29 cellular contexts compared by ENCODE assay signal in the genomic region with DNA sequence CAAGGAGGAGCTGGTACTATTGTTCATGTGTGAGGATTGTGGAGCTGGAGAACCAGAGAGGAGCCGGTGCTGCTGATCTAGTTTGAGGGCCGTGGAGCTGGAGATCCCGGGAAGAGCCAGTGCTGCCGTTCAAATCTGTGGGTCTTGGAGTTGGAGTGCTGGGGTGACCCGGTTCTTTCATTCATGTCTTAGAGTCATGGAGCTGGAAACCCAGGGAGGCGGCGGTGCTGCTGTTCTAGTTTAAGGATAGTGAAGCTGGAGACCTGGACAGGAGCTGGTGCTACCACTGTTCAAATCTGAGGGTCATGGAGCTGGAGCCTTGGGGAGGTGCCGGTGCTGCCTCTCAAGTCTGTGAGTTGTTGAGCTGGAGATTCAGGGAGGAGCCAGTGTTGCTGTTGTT.
"Had no signal": no experiment of that assay in that cellular context is flagged by ENCODE, and none has a peak within 500 bp of the region (broad histone marks: within the 10 kb centered on the region; RNA-seq: fewer than 3 reads in every experiment).

No MANE protein-coding gene starts in this region.

- H3K27ac Mint-ChIP-seq: natural killer cell; nephron; neural progenitor cell; progenitor cell of endocrine pancreas; stimulated activated memory B cell treated with anti-CD40 and anti-IgM and Interleukin-4, amounts not matched to agents 10 μg/mL and 1 μg/mL and 100 μg/mL, for 72 hours; stimulated activated naive CD8-positive, alpha-beta T cell treated with anti-CD3 and anti-CD28 coated beads, Interleukin-15, amount 100 ng/mL, for 72 hours; type B pancreatic cell had no signal

- H3K36me3 ChIP-seq: neural progenitor cell, neutrophil, pancreas, right lobe of liver, sigmoid colon, suprapubic skin, tibial artery, transverse colon, upper lobe of right lung, uterus had no signal

- H3K4me3 Mint-ChIP-seq: naive thymus-derived CD4-positive, alpha-beta T cell; natural killer cell; nephron; neural progenitor cell; stimulated activated memory B cell treated with anti-CD40 and anti-IgM and Interleukin-4, amounts not matched to agents 10 μg/mL and 1 μg/mL and 100 μg/mL, for 72 hours; stimulated activated naive CD8-positive, alpha-beta T cell treated with anti-CD3 and anti-CD28 coated beads, Interleukin-15, amount 100 ng/mL, for 72 hours; type B pancreatic cell had no signal

- H3K4me1 ChIP-seq: neural progenitor cell, pancreas, psoas muscle, right lobe of liver, sigmoid colon, suprapubic skin, testis, tibial artery, transverse colon, upper lobe of right lung, uterus had no signal

- H3K27me3 ChIP-seq: neural progenitor cell, neutrophil, pancreas, right lobe of liver, sigmoid colon, suprapubic skin, testis, tibial artery, transverse colon, upper lobe of right lung, uterus had no signal

- H3K36me3 Mint-ChIP-seq: stimulated activated memory B cell treated with anti-CD40 and anti-IgM and Interleukin-4, amounts not matched to agents 10 μg/mL and 1 μg/mL and 100 μg/mL, for 72 hours had no signal

- H3K27me3 Mint-ChIP-seq: naive thymus-derived CD4-positive, alpha-beta T cell; progenitor cell of endocrine pancreas; stimulated activated memory B cell treated with anti-CD40 and anti-IgM and Interleukin-4, amounts not matched to agents 10 μg/mL and 1 μg/mL and 100 μg/mL, for 72 hours; stimulated activated naive CD8-positive, alpha-beta T cell treated with anti-CD3 and anti-CD28 coated beads, Interleukin-15, amount 100 ng/mL, for 72 hours; type B pancreatic cell had no signal

- FAIRE-seq: pancreas, small intestine had no signal

- H2AFZ ChIP-seq: neural progenitor cell had no signal

- H3K4me1 Mint-ChIP-seq: natural killer cell; nephron; neural progenitor cell; stimulated activated memory B cell treated with anti-CD40 and anti-IgM and Interleukin-4, amounts not matched to agents 10 μg/mL and 1 μg/mL and 100 μg/mL, for 72 hours; stimulated activated naive CD8-positive, alpha-beta T cell treated with anti-CD3 and anti-CD28 coated beads, Interleukin-15, amount 100 ng/mL, for 72 hours had no signal

- DNase-seq: naive thymus-derived CD4-positive, alpha-beta T cell; natural killer cell; nucleus accumbens; psoas muscle; right cardiac atrium; sigmoid colon; small intestine; stimulated activated CD4-positive, alpha-beta T cell treated with anti-CD3 and anti-CD28 coated beads, Interleukin-1b, Interleukin-23, amount 100 ng/mL, for 48 hours; stimulated activated CD4-positive, alpha-beta T cell treated with anti-CD3 and anti-CD28 coated beads, Interleukin-4, amount 100 ng/mL, for 1 hour; stimulated activated CD4-positive, alpha-beta T cell treated with anti-CD3 and anti-CD28 coated beads, Interleukin-4, amount 100 ng/mL, for 4 hours; stimulated activated CD8-positive, alpha-beta memory T cell treated with anti-CD3 and anti-CD28 coated beads, Interleukin-4, amount 100 ng/mL, for 48 hours; stimulated activated naive CD4-positive, alpha-beta T cell; stimulated activated naive CD8-positive, alpha-beta T cell treated with anti-CD3 and anti-CD28 coated beads, Interleukin-15, amount 100 ng/mL, for 72 hours; stimulated activated naive CD8-positive, alpha-beta T cell treated with anti-CD3 and anti-CD28 coated beads, Interleukin-15, Interleukin-2, amounts not matched to agents 100 U/mL and 50 U/mL, for 24 hours; substantia nigra; testis; tibial artery; transverse colon; upper lobe of right lung; uterus had no signal

- ATAC-seq: naive thymus-derived CD4-positive, alpha-beta T cell; natural killer cell; pancreas; psoas muscle; right cardiac atrium; right lobe of liver; stimulated activated memory B cell treated with anti-CD40 and anti-IgM and Interleukin-4, amounts not matched to agents 10 μg/mL and 1 μg/mL and 100 μg/mL, for 72 hours; stimulated activated naive CD8-positive, alpha-beta T cell treated with anti-CD3 and anti-CD28 coated beads, Interleukin-15, amount 100 ng/mL, for 72 hours; stimulated activated naive CD8-positive, alpha-beta T cell treated with anti-CD3 and anti-CD28 coated beads, Interleukin-15, Interleukin-2, amounts not matched to agents 100 U/mL and 50 U/mL, for 24 hours; upper lobe of right lung had no signal

- H3K9ac ChIP-seq: neural progenitor cell had no signal

- H3K4me3 ChIP-seq: neural progenitor cell, pancreas, psoas muscle, right lobe of liver, sigmoid colon, suprapubic skin, testis, tibial artery, transverse colon, upper lobe of right lung, uterus had no signal

- H3K4me2 ChIP-seq: neural progenitor cell had no signal

- H3K27ac ChIP-seq: neural progenitor cell, neutrophil, pancreas, psoas muscle, right lobe of liver, sigmoid colon, suprapubic skin, testis, tibial artery, transverse colon, upper lobe of right lung, uterus had no signal

- H3K9me3 ChIP-seq: pancreas, psoas muscle, right lobe of liver, testis, upper lobe of right lung, uterus had no signal
